In genomic region chr10:87855247-87855646, GRCh38 we compare ENCODE assay signal across 2 cellular contexts.
A peak's percentile ranks its signal among the peaks of the same experiment; 100 is the strongest.
TF ChIP-seq lines count a peak whose summit lies in the region.

No MANE protein-coding gene starts in this region.

TF ChIP-seq in HEK293, 187 proteins besides CTCF, POLR2A, EP300 and RAD21:
- TF ChIP-seq, protein P1, sequence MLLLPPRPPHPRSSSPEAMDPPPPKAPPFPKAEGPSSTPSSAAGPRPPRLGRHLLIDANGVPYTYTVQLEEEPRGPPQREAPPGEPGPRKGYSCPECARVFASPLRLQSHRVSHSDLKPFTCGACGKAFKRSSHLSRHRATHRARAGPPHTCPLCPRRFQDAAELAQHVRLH (tag by site-specific recombination; IDR thresholded peaks at IDR 0.05), result peak; percentile 61; the same call in 1 of the 2 replicates
- peak; percentile 92 for TF ChIP-seq ZNF146 (tag by site-specific recombination; IDR thresholded peaks at IDR 0.05)

TF ChIP-seq in K562, 482 proteins besides CTCF, POLR2A, EP300 and RAD21:
- TF ChIP-seq ZNF146 (CRISPR knock-in tag; IDR thresholded peaks at IDR 0.05; ENCODE audit: unreplicated experiment) (peak; percentile 93), RBM25 (IDR thresholded peaks at IDR 0.05; ENCODE audit: low read depth, low read length, severe bottlenecking) (peak; percentile 11)
